8 cellular contexts compared by ENCODE assay signal in genomic region chr7:28853834-28854749, GRCh38.
DNase-seq lines count a peak whose midpoint lies in the region; TF ChIP-seq lines count a peak whose summit lies in the region.

No MANE protein-coding gene starts in this region.

- TF ChIP-seq POLR2A in prostate gland (IDR thresholded peaks at IDR 0.05) (no peak), uterus (IDR thresholded peaks at IDR 0.05) (peak in 1 of 2 donors; percentile 23)

- peak overlapping the region; percentile 95 for H3K4me2 ChIP-seq in MM.1S (ENCODE audit: low read depth, low read length)

- in situ Hi-C loops in HAP-1 (cut with MboI; ENCODE audit: low sequenced_read_pairs), result loop anchor here (25.0 kb wide), 1 partner anchor 467 kb away; no protein-coding TSS in a partner anchor

- no peaks in the 10 kb centered on the region for H3F3A ChIP-seq in MM.1S (ENCODE audit: insufficient read depth, low read length)

- H3K36me3 ChIP-seq in HAP-1 (replicated peaks) (no peaks in the 10 kb centered on the region), MM.1S (replicated peaks; ENCODE audit: insufficient read depth, low read length) (no peaks in the 10 kb centered on the region), right atrium auricular region (no peaks in the 10 kb centered on the region), prostate gland (no peaks in the 10 kb centered on the region), uterus (no peaks in the 10 kb centered on the region)

- no peak overlapping the region for H3K27ac ChIP-seq in MM.1S (ENCODE audit: low read length)
- H3K27ac ChIP-seq in right atrium auricular region, result peak overlapping the region in 1 of 2 donors; percentile 60
- H3K27ac ChIP-seq in prostate gland, result no peak overlapping the region
- H3K27ac ChIP-seq in uterus, result no peak overlapping the region

- no peaks in the 10 kb centered on the region for H4K20me1 ChIP-seq in MM.1S (ENCODE audit: insufficient read depth, low read length)

- no peaks in the 10 kb centered on the region for H3K79me2 ChIP-seq in MM.1S (ENCODE audit: low read length)

- H3K4me3 ChIP-seq in HAP-1 (peak overlapping the region; percentile 34), MM.1S (ENCODE audit: low read length) (peak overlapping the region; percentile 79), right atrium auricular region (peak overlapping the region; percentile 41 to 62), prostate gland (peak overlapping the region; percentile 26 to 38), uterus (peak overlapping the region; percentile 30 to 39)

- WGBS in prostate gland, result 3% methylated on average over 63 of the region's 63 CpGs

- H3K9ac ChIP-seq in MM.1S (ENCODE audit: low read length), result peak overlapping the region; percentile 58; the same call in 1 of the 2 replicates

- peak overlapping the region; percentile 92 for H2AFZ ChIP-seq in MM.1S (ENCODE audit: low read length)

- no peaks in the 10 kb centered on the region for H3K9me2 ChIP-seq in MM.1S (replicated peaks; ENCODE audit: insufficient read depth, low read length)

- intact Hi-C loops in prostate gland (cut with DNase I), result loop anchor here (2.0 to 10.0 kb wide), 3 partner anchors 169 to 465 kb away; no protein-coding TSS in a partner anchor
- intact Hi-C loops in uterus (cut with DNase I; ENCODE audit: low total_unique reads), result loop anchor here (5.0 kb wide), 1 partner anchor 462 kb away; no protein-coding TSS in a partner anchor

- peaks cover 50% of the 10 kb centered on the region for H3K27me3 ChIP-seq in HAP-1 (ENCODE audit: low read depth)
- 0 out of 2 replicates have a peak, but pooled peaks cover 11% of the 10 kb centered on the region for H3K27me3 ChIP-seq in MM.1S (replicated peaks; ENCODE audit: insufficient read depth, low read length)
- H3K27me3 ChIP-seq in right atrium auricular region, result no peaks in the 10 kb centered on the region
- H3K27me3 ChIP-seq in prostate gland (replicated peaks; ENCODE audit: insufficient read depth), result no peaks in the 10 kb centered on the region
- peaks cover 0 to 4% of the 10 kb centered on the region in 2 donors for H3K27me3 ChIP-seq in uterus

- peak; percentile 85 for TF ChIP-seq CTCF in MM.1S (IDR thresholded peaks at IDR 0.05; ENCODE audit: low read length)
- TF ChIP-seq CTCF in right atrium auricular region (IDR thresholded peaks at IDR 0.05), result peak; percentile 87 to 98
- TF ChIP-seq CTCF in prostate gland (IDR thresholded peaks at IDR 0.05), result peak; percentile 61 to 91 (median 82)
- TF ChIP-seq CTCF in uterus (IDR thresholded peaks at IDR 0.05), result peak; percentile 85 to 93 (median 88)

- no peaks in the 10 kb centered on the region for H3K9me3 ChIP-seq in HAP-1
- no peaks in the 10 kb centered on the region for H3K9me3 ChIP-seq in MM.1S (replicated peaks; ENCODE audit: insufficient read depth, low read length)
- no peaks in the 10 kb centered on the region for H3K9me3 ChIP-seq in right atrium auricular region
- no peaks in the 10 kb centered on the region for H3K9me3 ChIP-seq in prostate gland
- H3K9me3 ChIP-seq in uterus, result no peaks in the 10 kb centered on the region

- H3K4me1 ChIP-seq in HAP-1 (no peaks in the 10 kb centered on the region; the same call in 1 of the 2 replicates), MM.1S (ENCODE audit: low read length) (peaks cover 5% of the 10 kb centered on the region; the same call in 1 of the 2 replicates), right atrium auricular region (peaks cover 0 to 5% of the 10 kb centered on the region in 2 donors), prostate gland (replicated peaks) (no peaks in the 10 kb centered on the region), uterus (peaks cover 0 to 4% of the 10 kb centered on the region in 2 donors)

- peak; percentile 91 for DNase-seq in GM03348 (ENCODE audit: low spot score)
- peak; percentile 60 to 87 for DNase-seq in HAP-1 (ENCODE audit: low spot score in 2 of 2)
- DNase-seq in MM.1S, result peak; percentile 84
- peak; percentile 41 for DNase-seq in SKM-1 (lab: John Stamatoyannopoulos, UW; ENCODE audit: unreplicated experiment)
- DNase-seq in activated naive CD8-positive, alpha-beta T cell treated with anti-CD3 and anti-CD28 coated beads, Interleukin-2, amount 50 U/mL, for 16 hours (ENCODE audit: low read depth, low spot score), result peak; percentile 47
- peak; percentile 87 for DNase-seq in right atrium auricular region (ENCODE audit: low spot score)
- DNase-seq in prostate gland (ENCODE audit: low spot score), result peak; percentile 65
- DNase-seq in uterus, result peak; percentile 63 to 84

Comparison
In these comparisons a context has a peak if more than half of its experiments do, and no peak if none do; other contexts are left out.
1. DNase-seq: peak in every context shown above with its lines; median percentile 91 in GM03348; 87 in right atrium auricular region; 84 in MM.1S; 74 in HAP-1; 74 in uterus; 65 in prostate gland; 47 in activated naive CD8-positive, alpha-beta T cell treated with anti-CD3 and anti-CD28 coated beads, Interleukin-2, amount 50 U/mL, for 16 hours; 41 in SKM-1.